Comparison of ENCODE assay signal across 22 cellular contexts in the genomic region with DNA sequence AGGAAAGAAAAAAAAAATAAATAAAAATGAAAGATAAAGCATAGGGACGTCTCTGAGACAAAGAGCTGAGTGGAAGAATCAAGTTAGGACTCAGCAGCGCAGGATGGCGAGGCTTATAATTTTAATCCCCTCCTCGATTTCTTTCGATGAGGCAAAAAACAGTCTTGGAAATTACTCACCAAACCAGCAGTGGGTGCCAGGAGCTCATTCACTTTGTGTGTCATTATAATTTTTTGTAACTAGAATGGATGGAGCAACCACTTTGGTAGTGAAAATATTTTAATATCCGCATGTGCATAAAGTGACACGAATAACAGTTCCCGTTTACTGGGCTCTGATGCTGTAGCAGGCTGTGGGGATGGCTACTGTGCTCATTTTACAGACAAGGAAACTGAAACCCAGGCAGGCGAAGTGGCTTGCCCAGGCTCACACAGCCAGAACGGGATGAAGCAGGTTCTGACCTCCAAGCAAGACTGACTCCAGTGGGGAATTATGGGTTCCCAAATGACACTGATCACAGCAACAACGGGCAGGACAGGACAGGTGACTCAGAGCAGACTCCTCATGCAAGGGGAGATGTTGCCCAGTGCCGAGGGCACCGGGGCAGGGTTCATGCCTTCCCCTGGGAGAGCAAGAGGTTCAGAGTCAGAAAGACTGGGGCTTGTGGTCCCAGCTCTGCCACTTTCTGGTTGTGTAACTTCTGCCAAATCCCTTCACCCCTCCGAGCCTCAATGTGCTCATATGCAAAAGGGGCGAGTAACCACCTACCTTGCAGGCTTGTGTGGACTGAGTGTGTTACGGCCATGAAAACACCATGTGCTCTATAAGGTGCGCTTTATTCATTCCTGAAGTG.
DNase-seq lines count a peak whose midpoint lies in the region; ATAC-seq and TF ChIP-seq lines count a peak whose summit lies in the region.
"Had no signal": no experiment of that assay in that cellular context is flagged by ENCODE, and none has a peak within 500 bp of the region (broad histone marks: within the 10 kb centered on the region; RNA-seq: fewer than 3 reads in every experiment).

No MANE protein-coding gene starts in this region.

- H3K79me2 ChIP-seq in SK-N-SH (ENCODE audit: insufficient read depth) = no peaks in the 10 kb centered on the region

- H3K4me2 ChIP-seq in SK-N-SH = no peak overlapping the region

- no peaks in the 10 kb centered on the region for H4K20me1 ChIP-seq in SK-N-SH (ENCODE audit: insufficient read depth)

- no peaks in the 10 kb centered on the region for H3K9me2 ChIP-seq in SK-N-SH

- no peak for DNase-seq in SK-N-SH
- DNase-seq in HT-29 (ENCODE audit: low spot score) = peak; percentile 5
- DNase-seq in choroid plexus epithelial cell (ENCODE audit: low read depth) = no peak
- DNase-seq in osteocyte (ENCODE audit: extremely low spot score, unreplicated experiment) = peak; percentile 65
- no peak for DNase-seq in 8988T
- DNase-seq in SW 1271 (lab: John Stamatoyannopoulos, UW) = no peak
- DNase-seq: activated T-cell treated with anti-CD3 and anti-CD28 coated beads, Interleukin-2, amount 50 U/mL, for 1 hour; DMS53; glutamatergic neuron; mammary epithelial cell; NCI-H1092 treated with DMSO at 0.1 percent for 48 hours; NCI-H2107; NCI-H524; SIG-M5; stimulated activated naive CD4-positive, alpha-beta T cell had no signal

- TF ChIP-seq CTCF in SK-N-SH (IDR thresholded peaks at IDR 0.05) (peak; percentile 21; the same call in 1 of the 2 replicates), choroid plexus epithelial cell (conservative IDR thresholded peaks at IDR 0.05; ENCODE audit: low read depth, low read length) (peak; percentile 11), osteocyte (IDR thresholded peaks at IDR 0.05) (peak; percentile 10)

- ATAC-seq in SK-N-SH treated with all-trans-retinoic acid at 6 μM for 48 hours = no peak
- ATAC-seq in GM18517 (IDR thresholded peaks at IDR 0.05; ENCODE audit: unreplicated experiment) = no peak

- H3K27me3 Mint-ChIP-seq in osteocyte (ENCODE audit: unreplicated experiment) = peaks cover 15% of the 10 kb centered on the region
- H3K27me3 Mint-ChIP-seq: activated naive CD4-positive, alpha-beta T cell treated with anti-CD3 and anti-CD28 coated beads, Interleukin-2, amount 50 U/mL, for 24 hours had no signal

- H3K4me3 ChIP-seq in SK-N-SH (ENCODE audit: low read depth in 2 of 2, low read length in 1 of 2) (no peak overlapping the region), choroid plexus epithelial cell (ENCODE audit: low read depth, low read length) (no peak overlapping the region)
- H3K4me3 ChIP-seq: tibial nerve had no signal

- no peak for TF ChIP-seq RAD21 in SK-N-SH (IDR thresholded peaks at IDR 0.05; ENCODE audit: low read length)

- H3K36me3 ChIP-seq in SK-N-SH (replicated peaks in 1 of 2; ENCODE audit: control insufficient read depth in 1 of 2, insufficient read depth in 2 of 2, low read length in 1 of 2) = no peaks in the 10 kb centered on the region
- H3K36me3 ChIP-seq: tibial nerve had no signal

- WGBS in SK-N-SH (ENCODE audit: low lambda C conversion rate) = 69% methylated on average over 15 of the region's 17 CpGs

- H3K36me3 Mint-ChIP-seq in osteocyte (ENCODE audit: unreplicated experiment) = no peaks in the 10 kb centered on the region
- H3K36me3 Mint-ChIP-seq: activated naive CD4-positive, alpha-beta T cell treated with anti-CD3 and anti-CD28 coated beads, Interleukin-2, amount 50 U/mL, for 24 hours; brain had no signal

- H3K9me3 Mint-ChIP-seq in osteocyte (ENCODE audit: unreplicated experiment) = no peaks in the 10 kb centered on the region
- H3K9me3 Mint-ChIP-seq: activated naive CD4-positive, alpha-beta T cell treated with anti-CD3 and anti-CD28 coated beads, Interleukin-2, amount 50 U/mL, for 24 hours; brain; neural crest cell; T-helper 2 cell treated with Interferon-gamma antibody and Interleukin-4, amounts not matched to agents 5 μg/mL and 100 μg/mL, for 36 hours had no signal

- CTCF ChIA-PET in SK-N-SH (lab: Yijun Ruan, JAX) = interaction anchor here (0.8 to 1.2 kb wide), 2 partner anchors 31 to 233 kb away, joined by 3 to 4 read pairs; no protein-coding TSS in a partner anchor

- no peaks in the 10 kb centered on the region for H3K9me3 ChIP-seq in SK-N-SH
- H3K9me3 ChIP-seq: tibial nerve had no signal

- H3K4me1 ChIP-seq in SK-N-SH (ENCODE audit: control insufficient read depth in 1 of 2, insufficient read depth in 2 of 2, low read depth in 1 of 2, low read length in 1 of 2) = no peaks in the 10 kb centered on the region
- H3K4me1 ChIP-seq: tibial nerve had no signal

- H3K9ac ChIP-seq in SK-N-SH = no peak overlapping the region

- H3K27me3 ChIP-seq in SK-N-SH (ENCODE audit: insufficient read depth) = no peaks in the 10 kb centered on the region

- H3F3A ChIP-seq in SK-N-SH (replicated peaks; ENCODE audit: insufficient read depth) = no peaks in the 10 kb centered on the region

- H3K4me1 Mint-ChIP-seq in osteocyte (ENCODE audit: unreplicated experiment) = peaks cover 8% of the 10 kb centered on the region

- no peak overlapping the region for H3K27ac Mint-ChIP-seq in osteocyte (ENCODE audit: unreplicated experiment)
- H3K27ac Mint-ChIP-seq: brain; T-helper 2 cell treated with Interferon-gamma antibody and Interleukin-4, amounts not matched to agents 5 μg/mL and 100 μg/mL, for 36 hours had no signal

- POLR2A ChIA-PET in SK-N-SH (lab: Yijun Ruan, JAX) = no interaction called here

- no peak overlapping the region for H3K4me3 Mint-ChIP-seq in osteocyte (ENCODE audit: unreplicated experiment)
- H3K4me3 Mint-ChIP-seq: activated naive CD4-positive, alpha-beta T cell treated with anti-CD3 and anti-CD28 coated beads, Interleukin-2, amount 50 U/mL, for 24 hours; brain; neural crest cell; T-helper 2 cell treated with Interferon-gamma antibody and Interleukin-4, amounts not matched to agents 5 μg/mL and 100 μg/mL, for 36 hours had no signal

- H2AFZ ChIP-seq in SK-N-SH (ENCODE audit: low read depth) = no peak overlapping the region

- TF ChIP-seq EP300 in SK-N-SH (IDR thresholded peaks at IDR 0.05; ENCODE audit: borderline replicate concordance in 1 of 2, low read depth in 1 of 2, low read length in 1 of 2) = no peak

- no peak overlapping the region for H3K27ac ChIP-seq in SK-N-SH (ENCODE audit: low read depth in 2 of 2, low read length in 1 of 2)
- H3K27ac ChIP-seq: tibial nerve had no signal

TF ChIP-seq in SK-N-SH, 30 proteins besides CTCF, POLR2A, EP300 and RAD21 (continues in another document):
- TF ChIP-seq RFX5 (IDR thresholded peaks at IDR 0.05; ENCODE audit: low read length) (no peak), FOXM1 (IDR thresholded peaks at IDR 0.05; ENCODE audit: low read depth) (no peak), MEF2A (IDR thresholded peaks at IDR 0.05; ENCODE audit: borderline replicate concordance, low read depth) (no peak), GABPA (IDR thresholded peaks at IDR 0.05; ENCODE audit: low read depth) (no peak), CHD2 (IDR thresholded peaks at IDR 0.05; ENCODE audit: low read length, partially characterized antibody) (no peak)
- TF ChIP-seq, protein P1, sequence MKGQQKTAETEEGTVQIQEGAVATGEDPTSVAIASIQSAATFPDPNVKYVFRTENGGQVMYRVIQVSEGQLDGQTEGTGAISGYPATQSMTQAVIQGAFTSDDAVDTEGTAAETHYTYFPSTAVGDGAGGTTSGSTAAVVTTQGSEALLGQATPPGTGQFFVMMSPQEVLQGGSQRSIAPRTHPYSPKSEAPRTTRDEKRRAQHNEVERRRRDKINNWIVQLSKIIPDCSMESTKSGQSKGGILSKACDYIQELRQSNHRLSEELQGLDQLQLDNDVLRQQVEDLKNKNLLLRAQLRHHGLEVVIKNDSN (IDR thresholded peaks at IDR 0.05; ENCODE audit: borderline replicate concordance, low read depth) = no peak

TF ChIP-seq in SK-N-SH treated with all-trans-retinoic acid at 6 μM for 48 hours, 23 proteins besides CTCF, POLR2A, EP300 and RAD21 (continues in another document):
- no peak for TF ChIP-seq ZFP30 (CRISPR knock-in tag; IDR thresholded peaks at IDR 0.05)
- TF ChIP-seq CSRNP3 (CRISPR knock-in tag; IDR thresholded peaks at IDR 0.05) = no peak
- TF ChIP-seq ISL1 (CRISPR knock-in tag; IDR thresholded peaks at IDR 0.05) = no peak
- TF ChIP-seq ZFP3 (CRISPR knock-in tag; IDR thresholded peaks at IDR 0.05) = no peak
- TF ChIP-seq RARB (CRISPR knock-in tag; IDR thresholded peaks at IDR 0.05) = no peak
- no peak for TF ChIP-seq GLIS3 (CRISPR knock-in tag; IDR thresholded peaks at IDR 0.05)
- TF ChIP-seq, protein P2, sequence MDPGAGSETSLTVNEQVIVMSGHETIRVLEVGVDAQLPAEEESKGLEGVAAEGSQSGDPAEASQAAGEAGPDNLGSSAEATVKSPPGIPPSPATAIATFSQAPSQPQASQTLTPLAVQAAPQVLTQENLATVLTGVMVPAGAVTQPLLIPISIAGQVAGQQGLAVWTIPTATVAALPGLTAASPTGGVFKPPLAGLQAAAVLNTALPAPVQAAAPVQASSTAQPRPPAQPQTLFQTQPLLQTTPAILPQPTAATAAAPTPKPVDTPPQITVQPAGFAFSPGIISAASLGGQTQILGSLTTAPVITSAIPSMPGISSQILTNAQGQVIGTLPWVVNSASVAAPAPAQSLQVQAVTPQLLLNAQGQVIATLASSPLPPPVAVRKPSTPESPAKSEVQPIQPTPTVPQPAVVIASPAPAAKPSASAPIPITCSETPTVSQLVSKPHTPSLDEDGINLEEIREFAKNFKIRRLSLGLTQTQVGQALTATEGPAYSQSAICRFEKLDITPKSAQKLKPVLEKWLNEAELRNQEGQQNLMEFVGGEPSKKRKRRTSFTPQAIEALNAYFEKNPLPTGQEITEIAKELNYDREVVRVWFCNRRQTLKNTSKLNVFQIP (CRISPR knock-in tag; IDR thresholded peaks at IDR 0.05; ENCODE audit: borderline replicate concordance, low read depth) = no peak
- TF ChIP-seq BACH2 (CRISPR knock-in tag; IDR thresholded peaks at IDR 0.05; ENCODE audit: borderline replicate concordance) = no peak
- no peak for TF ChIP-seq ZNF8 (CRISPR knock-in tag; IDR thresholded peaks at IDR 0.05)
- TF ChIP-seq TCF4 (CRISPR knock-in tag; IDR thresholded peaks at IDR 0.05; ENCODE audit: borderline replicate concordance) = no peak

Comparison
In these comparisons a context has a peak if more than half of its experiments do, and no peak if none do; other contexts are left out.
1. DNase-seq: peak in HT-29 (single experiment) and osteocyte (single experiment); none in SK-N-SH (single experiment), choroid plexus epithelial cell (single experiment), 8988T (single experiment) and SW 1271 (0 of 2).
2. Peak in every context shown above with its lines, with median percentiles within 50 percentile points of each other: CTCF ChIP-seq.